11 cellular contexts compared by ENCODE assay signal in genomic region chr10:14063531-14064317, GRCh38.
DNase-seq lines count a peak whose midpoint lies in the region; ATAC-seq and TF ChIP-seq lines count a peak whose summit lies in the region.
"Had no signal": no experiment of that assay in that cellular context is flagged by ENCODE, and none has a peak within 500 bp of the region (broad histone marks: within the 10 kb centered on the region; RNA-seq: fewer than 3 reads in every experiment).

No MANE protein-coding gene starts in this region.

- no peak for TF ChIP-seq POLR2A in tibial nerve (IDR thresholded peaks at IDR 0.05)

- TF ChIP-seq EP300 in tibial nerve (IDR thresholded peaks at IDR 0.05) = peak in 1 of 2 donors; percentile 76

- peak overlapping the region in 3 of 4 donors; percentile 29 to 76 (median 72) for H3K27ac ChIP-seq in tibial nerve

- 50 to 53% methylated on average over 8 of the region's 8 CpGs for whole genome bisulfite sequencing in tibial nerve, 2 donors

- H3K4me1 ChIP-seq in tibial nerve = peaks cover 0 to 19% (median 4%) of the 10 kb centered on the region in 4 donors

- H3K27me3 ChIP-seq in MG63 = no peaks in the 10 kb centered on the region
- H3K27me3 ChIP-seq in tibial nerve = no peaks in the 10 kb centered on the region

- DNase-seq in MG63 (peak; percentile 49), fibroblast of mammary gland (ENCODE audit: low read depth) (peak; percentile 87), medulla oblongata (ENCODE audit: extremely low spot score) (peak; percentile 12), tibial nerve (ENCODE audit: low spot score in 2 of 2) (peak; percentile 24 to 42), NCI-H2081 (lab: John Stamatoyannopoulos, UW) (no peak), GM19238 (ENCODE audit: insufficient read length, low spot score) (no peak), CD1c-positive myeloid dendritic cell (ENCODE audit: extremely low spot score) (no peak)
- DNase-seq: DMS79 treated with DMSO at 0.1 percent for 48 hours, left colon, NCI-H1694 had no signal

- H3K4me3 ChIP-seq in MG63 = no peak overlapping the region
- H3K4me3 ChIP-seq in fibroblast of mammary gland (ENCODE audit: control insufficient read depth, low read depth, low read length) = no peak overlapping the region
- H3K4me3 ChIP-seq in tibial nerve = no peak overlapping the region

- no peaks in the 10 kb centered on the region for H3K36me3 ChIP-seq in MG63
- no peaks in the 10 kb centered on the region for H3K36me3 ChIP-seq in tibial nerve

- TF ChIP-seq CTCF in fibroblast of mammary gland (conservative IDR thresholded peaks at IDR 0.05; ENCODE audit: control insufficient read depth, insufficient read depth, low read depth, low read length) (no peak), tibial nerve (IDR thresholded peaks at IDR 0.05) (no peak)

- H3K9me3 ChIP-seq in MG63 = no peaks in the 10 kb centered on the region
- H3K9me3 ChIP-seq in tibial nerve = no peaks in the 10 kb centered on the region

- no peak for ATAC-seq in HG03457 (IDR thresholded peaks at IDR 0.05; ENCODE audit: unreplicated experiment)
- ATAC-seq: left colon had no signal

Comparison
In these comparisons a context has a peak if more than half of its experiments do, and no peak if none do; other contexts are left out.
1. DNase-seq: peak in MG63 (single experiment), fibroblast of mammary gland (single experiment), medulla oblongata (single experiment) and tibial nerve (2 of 2); none in NCI-H2081 (0 of 2), GM19238 (single experiment) and CD1c-positive myeloid dendritic cell (single experiment).